30 cellular contexts compared by ENCODE assay signal in genomic region chr21:44314128-44314527, GRCh38. TPM values are rescaled to one million over a fixed set of nuclear protein-coding genes. Genes with fewer than 3 reads are reported as not detected.
DNase-seq lines count a peak whose midpoint lies in the region; ATAC-seq, FAIRE-seq and TF ChIP-seq lines count a peak whose summit lies in the region.
"Had no signal": no experiment of that assay in that cellular context is flagged by ENCODE, and none has a peak within 500 bp of the region (broad histone marks: within the 10 kb centered on the region; RNA-seq: fewer than 3 reads in every experiment).

No MANE protein-coding gene starts in this region.

- CTCF ChIA-PET in K562 (lab: Yijun Ruan, JAX; ENCODE audit: low intra/inter-chr PET ratio): no interaction called here

- H3K4me1 ChIP-seq in K562 (replicated peaks in 1 of 2; ENCODE audit: control insufficient read depth in 2 of 2, insufficient read depth in 2 of 2, low read length in 2 of 2): peaks cover 0 to 29% of the 10 kb centered on the region in 2 experiments; a peak in 1 of 5 replicates
- peaks cover 0 to 3% of the 10 kb centered on the region in 2 donors for H3K4me1 ChIP-seq in neuronal stem cell (ENCODE audit: control insufficient read depth in 2 of 2, insufficient read depth in 1 of 2, low read depth in 1 of 2, low read length in 2 of 2)
- H3K4me1 ChIP-seq: BE2C had no signal

- H3K9ac ChIP-seq in K562 (ENCODE audit: insufficient read depth in 1 of 2, low read depth in 2 of 2, low read length in 2 of 2) (peak overlapping the region in 1 of 2 experiments; percentile 9; a peak in 1 of 4 replicates), neuronal stem cell (ENCODE audit: low read depth, low read length, poor library complexity) (no peak overlapping the region)
- H3K9ac ChIP-seq: BLaER1 had no signal

- H2BK15ac ChIP-seq in neuronal stem cell (ENCODE audit: low read length): no peak overlapping the region

- H2BK5ac ChIP-seq in neuronal stem cell (ENCODE audit: low read length): peak overlapping the region; percentile 94

- in situ Hi-C loops in K562 (cut with MboI): no loop called here

- no peak overlapping the region for H3K14ac ChIP-seq in neuronal stem cell (ENCODE audit: low read length)

- no TSS peak for BruUV-seq in K562 (replicated peaks; lab: Mats Ljungman, UMichigan)

- no peak for ATAC-seq in K562
- ATAC-seq in GM21528 (IDR thresholded peaks at IDR 0.05; ENCODE audit: low FRiP score, unreplicated experiment): no peak
- no peak for ATAC-seq in GM18502 (IDR thresholded peaks at IDR 0.05; ENCODE audit: poor library complexity, unreplicated experiment)
- no peak for ATAC-seq in GM21447 (IDR thresholded peaks at IDR 0.05; ENCODE audit: unreplicated experiment)
- ATAC-seq: GM12878 had no signal

- no peak for TF ChIP-seq POLR2A in K562 (conservative IDR thresholded peaks at IDR 0.05)

- H2AFZ ChIP-seq in K562 (ENCODE audit: low read depth, low read length) (no peak overlapping the region), neuronal stem cell (ENCODE audit: low read length) (no peak overlapping the region)

- H3K79me1 ChIP-seq in neuronal stem cell (ENCODE audit: low read depth, low read length): peaks cover 5% of the 10 kb centered on the region

- TF ChIP-seq CTCF in K562 (IDR thresholded peaks at IDR 0.05 in 2 of 3, conservative IDR thresholded peaks at IDR 0.05 in 1 of 3; ENCODE audit: insufficient read depth in 2 of 3, low read depth in 1 of 3, low read length in 3 of 3): no peak

- no peak for TF ChIP-seq EP300 in K562 (IDR thresholded peaks at IDR 0.05; ENCODE audit: low read length)

- H4K8ac ChIP-seq in neuronal stem cell (ENCODE audit: low read depth, low read length): no peak overlapping the region

- H3K27ac ChIP-seq in K562 (ENCODE audit: extremely low read depth, low read depth, low read length) (no peak overlapping the region), neuronal stem cell (replicated peaks; ENCODE audit: low read length) (no peak overlapping the region)
- H3K27ac ChIP-seq: BLaER1 had no signal

- H2BK120ac ChIP-seq in neuronal stem cell (ENCODE audit: low read depth, low read length): no peak overlapping the region

- no peak for TF ChIP-seq RAD21 in K562 (CRISPR knock-in tag; conservative IDR thresholded peaks at IDR 0.05 in 1 of 2, IDR thresholded peaks at IDR 0.05 in 1 of 2)

- H3K9me1 ChIP-seq in K562 (ENCODE audit: control insufficient read depth, insufficient read depth, low read length): no peaks in the 10 kb centered on the region

- H4K20me1 ChIP-seq in K562 (replicated peaks; ENCODE audit: control insufficient read depth, insufficient read depth, low read length): no peaks in the 10 kb centered on the region

- H3K23ac ChIP-seq in neuronal stem cell (ENCODE audit: low read depth, low read length, poor library complexity): peak overlapping the region; percentile 55

- H3K9me3 ChIP-seq in K562 (replicated peaks; ENCODE audit: control insufficient read depth, insufficient read depth, low read depth, low read length) (no peaks in the 10 kb centered on the region), neuronal stem cell (replicated peaks in 1 of 2; ENCODE audit: control insufficient read depth in 2 of 2, insufficient read depth in 1 of 2, low read depth in 1 of 2, low read length in 2 of 2) (peaks cover 0 to 5% of the 10 kb centered on the region in 2 donors)
- H3K9me3 ChIP-seq: BE2C, BLaER1 had no signal

- DNase-seq in K562 (ENCODE audit: extremely low read depth in 1 of 4, low spot score in 3 of 4) (no peak), neuronal stem cell (ENCODE audit: low spot score) (no peak)
- DNase-seq: 8988T; ACHN; BE2C; C1 segment of cervical spinal cord; CD4-positive, alpha-beta memory T cell; CD4-positive, CD25-positive, alpha-beta regulatory T cell; CD8-positive, alpha-beta memory T cell; COR-L47; DMS 273 treated with DMSO at 0.1 percent for 48 hours; DMS153; DMS53; DMS79; DND-41; EL; GDM1 had no signal

- H2AK5ac ChIP-seq in neuronal stem cell (ENCODE audit: low read depth, low read length): peak overlapping the region; percentile 28

- no peak overlapping the region for H3K4me3 ChIP-seq in K562
- H3K4me3 ChIP-seq in neuronal stem cell (ENCODE audit: low read length in 2 of 2): no peak overlapping the region
- H3K4me3 ChIP-seq: BLaER1, GM12878 had no signal

- no peak overlapping the region for H4K91ac ChIP-seq in neuronal stem cell (ENCODE audit: low read depth, low read length, poor library complexity)

- intact Hi-C loops in K562 (cut with micrococcal nuclease): no loop called here

- POLR2A ChIA-PET in K562 (lab: Yijun Ruan, JAX): interaction anchor here (1.2 to 1.5 kb wide), 2 partner anchors 9 to 21 kb away, joined by 3 to 6 read pairs; no protein-coding TSS in a partner anchor

- no peaks in the 10 kb centered on the region for H3K27me3 ChIP-seq in K562 (ENCODE audit: control insufficient read depth in 2 of 2, insufficient read depth in 2 of 2, low read length in 2 of 2)
- H3K27me3 ChIP-seq in neuronal stem cell (ENCODE audit: control insufficient read depth in 3 of 3, insufficient read depth in 3 of 3, low read depth in 1 of 3, low read length in 3 of 3): no peaks in the 10 kb centered on the region
- H3K27me3 ChIP-seq: BE2C, BLaER1 had no signal

- no peak overlapping the region for H2BK12ac ChIP-seq in neuronal stem cell (ENCODE audit: low read length)

- H3K4ac ChIP-seq in neuronal stem cell (ENCODE audit: low read length): no peak overlapping the region

- no peaks in the 10 kb centered on the region for H3K79me2 ChIP-seq in K562 (ENCODE audit: control insufficient read depth, insufficient read depth, low read length)

- H3K4me2 ChIP-seq in K562 (ENCODE audit: insufficient read depth, low read length): no peak overlapping the region
- no peak overlapping the region for H3K4me2 ChIP-seq in neuronal stem cell (ENCODE audit: insufficient read depth, low read length, poor library complexity, severe bottlenecking)
- H3K4me2 ChIP-seq: BLaER1 had no signal

- H3K36me3 ChIP-seq in K562 (ENCODE audit: control insufficient read depth, insufficient read depth, low read length) (peaks cover 75% of the 10 kb centered on the region; the same call in 2 of the 3 replicates), neuronal stem cell (replicated peaks in 1 of 2; ENCODE audit: control insufficient read depth in 2 of 2, insufficient read depth in 2 of 2, low read length in 2 of 2) (peaks cover 27 to 84% of the 10 kb centered on the region in 2 donors)
- H3K36me3 ChIP-seq: BE2C had no signal

- no peak overlapping the region for H3K18ac ChIP-seq in neuronal stem cell (ENCODE audit: low read length)

- 92% methylated on average over 12 of the region's 15 CpGs for WGBS in K562 (ENCODE audit: insufficient coverage, low coverage, missing lambda C conversion rate)
- WGBS in neuronal stem cell (ENCODE audit: extremely low coverage in 2 of 2, insufficient read length in 2 of 2, insufficient replicate concordance in 1 of 2), 2 donors: no CpG with 5 or more reads among the region's 15 CpGs

- no peak for FAIRE-seq in K562 (lab: Jason Lieb, UNC)
- FAIRE-seq: A204.1, GM12878, GM12892, GM19239 had no signal

RNA-seq across cellular contexts. Expression of gene PFKL, which starts 14.3 kb away (rescaled TPM):
- 83.4 and 274 TPM in 2 replicates for total RNA-seq in K562 (2011; cell fraction: chromatin; rRNA removed; ENCODE audit: low replicate concordance)
- total RNA-seq in K562 (2011; cell fraction: nucleolus; rRNA removed): 193 and 201 TPM in 2 replicates
- total RNA-seq in K562 (2011; cell fraction: nucleoplasm; rRNA removed): 97.9 and 105 TPM in 2 replicates
- total RNA-seq in K562 (2014; rRNA removed): 86.9 and 98.3 TPM in 2 replicates
- 13.8 and 22.2 TPM in 2 replicates for total RNA-seq in K562 (2014; rRNA removed; fragmentation: Illumina TruSeq; extraction: Trizol)
- 45.6 and 45.8 TPM in 2 replicates for total RNA-seq in K562 (2015; rRNA removed; fragmentation: Illumina TruSeq; extraction: Trizol)
- 108 and 124 TPM in 2 replicates for total RNA-seq in K562 (2021)
- 50.0 and 84.1 TPM in 2 replicates for polyA plus RNA-seq in K562 (2011; rRNA removed)
- polyA plus RNA-seq in K562 (2011; cell fraction: cytosol; rRNA removed): 68.5 and 125 TPM in 2 replicates
- polyA plus RNA-seq in K562 (2011; cell fraction: nucleus; rRNA removed): 244 and 346 TPM in 2 replicates
- polyA plus RNA-seq in K562 (2012): 106 and 149 TPM in 2 replicates
- polyA plus RNA-seq in K562 (2014; fragmentation: Illumina TruSeq; extraction: Trizol): 37.6 and 65.2 TPM in 2 replicates
- polyA plus RNA-seq in K562 (2014; fragmentation: Nextera tagmentation; extraction: Ambion mirVana): 1 to 10 TPM; 1.1 to 3.9 TPM
- polyA plus RNA-seq in K562 (2014; rRNA removed): 83.0 and 83.1 TPM in 2 replicates
- 29.0 and 37.5 TPM in 2 replicates for polyA minus RNA-seq in K562 (2011; rRNA and poly(A)+ RNA removed)
- polyA minus RNA-seq in K562 (2011; cell fraction: cytosol; rRNA and poly(A)+ RNA removed): 63.7 and 76.3 TPM in 2 replicates
- polyA minus RNA-seq in K562 (2011; cell fraction: nucleus; rRNA and poly(A)+ RNA removed): 42.3 and 49.5 TPM in 2 replicates
- polyA plus RNA-seq in neuronal stem cell (2013, experiment 1 of 2): 37.4 TPM
- polyA plus RNA-seq in neuronal stem cell (2013, experiment 2 of 2): 35.9 TPM

RNA-seq across cellular contexts. Expression of gene CFAP410, which starts 25.1 kb away (rescaled TPM):
- 10.0 and 50.7 TPM in 2 replicates for total RNA-seq in K562 (2011; cell fraction: chromatin; rRNA removed; ENCODE audit: low replicate concordance)
- total RNA-seq in K562 (2011; cell fraction: nucleolus; rRNA removed): 29.3 and 41.0 TPM in 2 replicates
- 13.9 and 21.2 TPM in 2 replicates for total RNA-seq in K562 (2011; cell fraction: nucleoplasm; rRNA removed)
- total RNA-seq in K562 (2014; rRNA removed): 12.6 and 17.3 TPM in 2 replicates
- total RNA-seq in K562 (2014; rRNA removed; fragmentation: Illumina TruSeq; extraction: Trizol): 0.35 and 0.55 TPM in 2 replicates
- 2.6 and 2.7 TPM in 2 replicates for total RNA-seq in K562 (2015; rRNA removed; fragmentation: Illumina TruSeq; extraction: Trizol)
- 7.6 and 8.3 TPM in 2 replicates for total RNA-seq in K562 (2021)
- polyA plus RNA-seq in K562 (2011; rRNA removed): 2.3 and 5.5 TPM in 2 replicates
- 5.7 and 16.5 TPM in 2 replicates for polyA plus RNA-seq in K562 (2011; cell fraction: cytosol; rRNA removed)
- 37.7 and 66.6 TPM in 2 replicates for polyA plus RNA-seq in K562 (2011; cell fraction: nucleus; rRNA removed)
- 6.3 and 16.5 TPM in 2 replicates for polyA plus RNA-seq in K562 (2012)
- 0.52 and 2.1 TPM in 2 replicates for polyA plus RNA-seq in K562 (2014; fragmentation: Illumina TruSeq; extraction: Trizol)
- polyA plus RNA-seq in K562 (2014; fragmentation: Nextera tagmentation; extraction: Ambion mirVana): under 1 TPM; 0.07 to 0.18 TPM
- polyA plus RNA-seq in K562 (2014; rRNA removed): 6.5 and 8.1 TPM in 2 replicates
- polyA minus RNA-seq in K562 (2011; rRNA and poly(A)+ RNA removed): 0.57 and 0.91 TPM in 2 replicates
- 2.2 and 2.5 TPM in 2 replicates for polyA minus RNA-seq in K562 (2011; cell fraction: cytosol; rRNA and poly(A)+ RNA removed)
- 9.4 and 10.2 TPM in 2 replicates for polyA minus RNA-seq in K562 (2011; cell fraction: nucleus; rRNA and poly(A)+ RNA removed)
- 13.0 TPM for polyA plus RNA-seq in neuronal stem cell (2013, experiment 1 of 2)
- 12.0 TPM for polyA plus RNA-seq in neuronal stem cell (2013, experiment 2 of 2)

RNA-seq across cellular contexts. Expression of gene AIRE, which starts 28.5 kb away (rescaled TPM):
- total RNA-seq in K562 (2011; cell fraction: chromatin; rRNA removed; ENCODE audit: low replicate concordance): 0.18 TPM in 1 of 2 replicates, not detected in the other
- total RNA-seq in K562 (2011; cell fraction: nucleolus; rRNA removed): not detected in 2 replicates
- not detected in 2 replicates for total RNA-seq in K562 (2011; cell fraction: nucleoplasm; rRNA removed)
- total RNA-seq in K562 (2014; rRNA removed) (not detected in 2 replicates), K562 (2014; rRNA removed; fragmentation: Illumina TruSeq; extraction: Trizol) (not detected in 2 replicates), K562 (2015; rRNA removed; fragmentation: Illumina TruSeq; extraction: Trizol) (not detected in 2 replicates), K562 (2021) (not detected in 2 replicates)
- polyA plus RNA-seq in K562 (2011; rRNA removed) (not detected in 2 replicates), K562 (2014; fragmentation: Illumina TruSeq; extraction: Trizol) (not detected in 2 replicates), K562 (2014; fragmentation: Nextera tagmentation; extraction: Ambion mirVana) (under 1 TPM in 1 of 2 experiments, not detected in 1; 0.01 TPM), K562 (2014; rRNA removed) (not detected in 2 replicates)
- not detected in 2 replicates for polyA plus RNA-seq in K562 (2011; cell fraction: cytosol; rRNA removed)
- not detected in 2 replicates for polyA plus RNA-seq in K562 (2011; cell fraction: nucleus; rRNA removed)
- polyA plus RNA-seq in K562 (2012): 0.01 TPM in 1 of 2 replicates, not detected in the other
- not detected in 2 replicates for polyA minus RNA-seq in K562 (2011; rRNA and poly(A)+ RNA removed)
- polyA minus RNA-seq in K562 (2011; cell fraction: cytosol; rRNA and poly(A)+ RNA removed): not detected in 2 replicates
- not detected in 2 replicates for polyA minus RNA-seq in K562 (2011; cell fraction: nucleus; rRNA and poly(A)+ RNA removed)
- polyA plus RNA-seq in neuronal stem cell (2013, experiment 1 of 2): not detected
- polyA plus RNA-seq in neuronal stem cell (2013, experiment 2 of 2): not detected
- total RNA-seq: A673; CD4-positive, alpha-beta memory T cell; CD8-positive, alpha-beta memory T cell; Daoy had no signal
- polyA plus RNA-seq: AG04450, CD14-positive monocyte had no signal

RNA-seq across cellular contexts. Expression of gene TRPM2, which starts 39.3 kb away (rescaled TPM):
- 0.09 and 0.42 TPM in 2 replicates for total RNA-seq in K562 (2011; cell fraction: chromatin; rRNA removed; ENCODE audit: low replicate concordance)
- 0.13 and 0.17 TPM in 2 replicates for total RNA-seq in K562 (2011; cell fraction: nucleolus; rRNA removed)
- total RNA-seq in K562 (2011; cell fraction: nucleoplasm; rRNA removed): 0.29 and 0.38 TPM in 2 replicates
- total RNA-seq in K562 (2014; rRNA removed): 1.5 and 2.1 TPM in 2 replicates
- 0.29 and 0.33 TPM in 2 replicates for total RNA-seq in K562 (2014; rRNA removed; fragmentation: Illumina TruSeq; extraction: Trizol)
- 2.0 and 2.2 TPM in 2 replicates for total RNA-seq in K562 (2015; rRNA removed; fragmentation: Illumina TruSeq; extraction: Trizol)
- 1.9 and 2.1 TPM in 2 replicates for total RNA-seq in K562 (2021)
- polyA plus RNA-seq in K562 (2011; rRNA removed): 0.34 and 0.36 TPM in 2 replicates
- polyA plus RNA-seq in K562 (2011; cell fraction: cytosol; rRNA removed): 0.40 and 1.3 TPM in 2 replicates
- 0.45 and 0.75 TPM in 2 replicates for polyA plus RNA-seq in K562 (2011; cell fraction: nucleus; rRNA removed)
- polyA plus RNA-seq in K562 (2012): 2.1 and 3.8 TPM in 2 replicates
- 0.98 and 1.7 TPM in 2 replicates for polyA plus RNA-seq in K562 (2014; fragmentation: Illumina TruSeq; extraction: Trizol)
- polyA plus RNA-seq in K562 (2014; fragmentation: Nextera tagmentation; extraction: Ambion mirVana): not detected
- 0.82 and 2.0 TPM in 2 replicates for polyA plus RNA-seq in K562 (2014; rRNA removed)
- polyA minus RNA-seq in K562 (2011; rRNA and poly(A)+ RNA removed): 0.11 and 0.36 TPM in 2 replicates
- 0.64 and 1.7 TPM in 2 replicates for polyA minus RNA-seq in K562 (2011; cell fraction: cytosol; rRNA and poly(A)+ RNA removed)
- 0.33 and 0.54 TPM in 2 replicates for polyA minus RNA-seq in K562 (2011; cell fraction: nucleus; rRNA and poly(A)+ RNA removed)
- polyA plus RNA-seq in neuronal stem cell (2013, experiment 1 of 2): 0.03 TPM
- 0.03 TPM for polyA plus RNA-seq in neuronal stem cell (2013, experiment 2 of 2)
- total RNA-seq: G401 had no signal
- polyA plus RNA-seq: AG04450 had no signal

RNA-seq across cellular contexts. Expression of gene DNMT3L, which starts 52.4 kb away (rescaled TPM):
- total RNA-seq in K562 (2011; cell fraction: chromatin; rRNA removed; ENCODE audit: low replicate concordance): not detected in 2 replicates
- total RNA-seq in K562 (2011; cell fraction: nucleolus; rRNA removed): not detected in 2 replicates
- total RNA-seq in K562 (2011; cell fraction: nucleoplasm; rRNA removed): not detected in 2 replicates
- total RNA-seq in K562 (2014; rRNA removed) (0.12 TPM in 1 of 2 replicates, not detected in the other), K562 (2014; rRNA removed; fragmentation: Illumina TruSeq; extraction: Trizol) (not detected in 2 replicates), K562 (2015; rRNA removed; fragmentation: Illumina TruSeq; extraction: Trizol) (not detected in 2 replicates), K562 (2021) (not detected in 2 replicates)
- polyA plus RNA-seq in K562 (2011; rRNA removed) (0.09 TPM in 1 of 2 replicates, not detected in the other), K562 (2014; fragmentation: Illumina TruSeq; extraction: Trizol) (not detected in 2 replicates), K562 (2014; fragmentation: Nextera tagmentation; extraction: Ambion mirVana) (not detected), K562 (2014; rRNA removed) (0.08 TPM in 1 of 2 replicates, not detected in the other)
- polyA plus RNA-seq in K562 (2011; cell fraction: cytosol; rRNA removed): not detected in 2 replicates
- polyA plus RNA-seq in K562 (2011; cell fraction: nucleus; rRNA removed): 0.40 TPM in 1 of 2 replicates, not detected in the other
- not detected in 2 replicates for polyA plus RNA-seq in K562 (2012)
- not detected in 2 replicates for polyA minus RNA-seq in K562 (2011; rRNA and poly(A)+ RNA removed)
- polyA minus RNA-seq in K562 (2011; cell fraction: cytosol; rRNA and poly(A)+ RNA removed): not detected in 2 replicates
- polyA minus RNA-seq in K562 (2011; cell fraction: nucleus; rRNA and poly(A)+ RNA removed): not detected in 2 replicates
- 0.04 TPM for polyA plus RNA-seq in neuronal stem cell (2013, experiment 1 of 2)
- polyA plus RNA-seq in neuronal stem cell (2013, experiment 2 of 2): not detected
- total RNA-seq: A673; CD4-positive, alpha-beta memory T cell; CD4-positive, CD25-positive, alpha-beta regulatory T cell; CD8-positive, alpha-beta memory T cell; Daoy; GM12878 had no signal
- polyA plus RNA-seq: AG04450; CD14-positive monocyte; CD4-positive, alpha-beta memory T cell; CD4-positive, CD25-positive, alpha-beta regulatory T cell; CD8-positive, alpha-beta memory T cell; GM12878 had no signal
